In the genomic region with DNA sequence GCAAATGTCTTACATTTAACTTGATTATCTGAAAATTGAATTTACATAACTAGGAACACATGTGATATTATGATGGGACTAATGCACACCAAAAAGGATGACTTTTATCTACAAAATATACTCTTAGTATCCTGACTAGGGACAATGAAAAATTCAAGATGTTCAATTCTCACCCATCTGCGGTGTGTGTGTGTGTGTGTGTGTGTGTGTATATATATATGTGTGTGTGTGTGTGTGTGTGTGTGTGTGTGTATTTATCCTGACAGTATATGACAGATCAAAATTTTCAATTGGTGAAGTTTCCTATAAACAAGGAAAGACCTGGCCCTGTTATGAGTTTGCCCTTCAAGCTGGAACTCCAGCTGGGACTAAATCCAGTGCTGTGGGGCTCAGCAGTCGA, we compare ENCODE assay signal across 22 cellular contexts. TPM values are rescaled to one million over a fixed set of nuclear protein-coding genes. Genes with fewer than 3 reads are reported as not detected.
DNase-seq lines count a peak whose midpoint lies in the region; ATAC-seq, FAIRE-seq and TF ChIP-seq lines count a peak whose summit lies in the region.
"Had no signal": no experiment of that assay in that cellular context is flagged by ENCODE, and none has a peak within 500 bp of the region (broad histone marks: within the 10 kb centered on the region; RNA-seq: fewer than 3 reads in every experiment).

No MANE protein-coding gene starts in this region.

- DNase-seq in A549 (ENCODE audit: low read depth in 1 of 2, low spot score in 1 of 2) (no peak), IMR-90 (no peak), mammary epithelial cell (no peak), left lung (no peak), NCI-H345 treated with DMSO at 0.1 percent for 48 hours (lab: John Stamatoyannopoulos, UW; ENCODE audit: unreplicated experiment) (no peak), small intestine (no peak)
- DNase-seq in activated CD8-positive, alpha-beta memory T cell treated with anti-CD3 and anti-CD28 coated beads, Interleukin-2, amount 50 U/mL, for 4 hours: no peak
- DNase-seq: activated CD4-positive, alpha-beta T cell treated with anti-CD3 and anti-CD28 coated beads, Interleukin-2, amount 10 ng/mL, durations not matched to agents 24 days and 14 days; activated naive CD4-positive, alpha-beta T cell treated with Interleukin-2 at 50 U/mL for 16 hours; activated T-cell treated with anti-CD3 and anti-CD28 coated beads, Interleukin-2, amount 50 U/mL, for 4 hours; NCI-H1436; NCI-H2081 treated with DMSO at 0.1 percent for 48 hours; NCI-H345; NCI-H748 treated with DMSO at 0.1 percent for 48 hours; stimulated activated naive CD8-positive, alpha-beta T cell treated with anti-CD3 and anti-CD28 coated beads, Interleukin-15, amount 100 ng/mL, for 72 hours had no signal

- H3K9me1 ChIP-seq in IMR-90 (ENCODE audit: insufficient read depth, low read length): 0 out of 2 replicates have a peak, but pooled peaks cover 2% of the 10 kb centered on the region

- H3K36me3 Mint-ChIP-seq in nephron (ENCODE audit: low read depth): no peaks in the 10 kb centered on the region
- H3K36me3 Mint-ChIP-seq: brain had no signal

- TF ChIP-seq EP300 in A549 (IDR thresholded peaks at IDR 0.05): no peak

- no peak overlapping the region for H2AK5ac ChIP-seq in IMR-90 (ENCODE audit: low read depth, low read length)

- no peak for TF ChIP-seq CTCF in A549 (IDR thresholded peaks at IDR 0.05)
- no peak for TF ChIP-seq CTCF in IMR-90 (conservative IDR thresholded peaks at IDR 0.05; ENCODE audit: low read depth, low read length)
- no peak for TF ChIP-seq CTCF in mammary epithelial cell (conservative IDR thresholded peaks at IDR 0.05 in 1 of 2, IDR thresholded peaks at IDR 0.05 in 1 of 2; ENCODE audit: extremely low read depth in 1 of 2, insufficient read depth in 1 of 2, low read depth in 1 of 2, low read length in 2 of 2)
- TF ChIP-seq CTCF in nephron (IDR thresholded peaks at IDR 0.05; ENCODE audit: unreplicated experiment in 3 of 3): no peak
- no peak for TF ChIP-seq CTCF in left lung (IDR thresholded peaks at IDR 0.05)

- no peak overlapping the region for H4K91ac ChIP-seq in IMR-90 (ENCODE audit: insufficient read depth, low read depth, low read length)

- no peak overlapping the region for H4K5ac ChIP-seq in IMR-90 (ENCODE audit: low read depth, low read length)

- H3K9me3 Mint-ChIP-seq in nephron: no peaks in the 10 kb centered on the region
- H3K9me3 Mint-ChIP-seq: activated CD4-positive, alpha-beta T cell treated with anti-CD3 and anti-CD28 coated beads, Interleukin-2, amount 10 ng/mL, durations not matched to agents 24 days and 14 days; activated T-cell treated with anti-CD3 and anti-CD28 coated beads, Interleukin-2, amount 50 U/mL, for 4 hours; brain; stimulated activated naive CD8-positive, alpha-beta T cell treated with anti-CD3 and anti-CD28 coated beads, Interleukin-15, amount 100 ng/mL, for 72 hours had no signal

- H3K27ac Mint-ChIP-seq in nephron: peak overlapping the region; percentile 90 to 98 (median 95)
- H3K27ac Mint-ChIP-seq: activated CD4-positive, alpha-beta T cell treated with anti-CD3 and anti-CD28 coated beads, Interleukin-2, amount 10 ng/mL, durations not matched to agents 24 days and 14 days; stimulated activated naive CD8-positive, alpha-beta T cell treated with anti-CD3 and anti-CD28 coated beads, Interleukin-15, amount 100 ng/mL, for 72 hours had no signal

- POLR2A ChIA-PET in A549 (lab: Yijun Ruan, JAX) (interaction anchor here (1.0 to 4.6 kb wide), 4 partner anchors 22 to 173 kb away, joined by 3 to 24 read pairs (median 5); a partner anchor contains a TSS), IMR-90 (lab: Charles Lee; ENCODE audit: unreplicated experiment) (no interaction called here)

- no peak overlapping the region for H3K4ac ChIP-seq in IMR-90 (ENCODE audit: low read depth, low read length)

- ATAC-seq in A549: no peak
- no peak; the same call in 1 of the 2 replicates for ATAC-seq in IMR-90 (ENCODE audit: low read depth)
- ATAC-seq in left lung: no peak
- ATAC-seq: activated T-cell treated with anti-CD3 and anti-CD28 coated beads, Interleukin-2, amount 50 U/mL, for 4 hours; stimulated activated naive CD8-positive, alpha-beta T cell treated with anti-CD3 and anti-CD28 coated beads, Interleukin-15, amount 100 ng/mL, for 72 hours had no signal

- H3K4me3 Mint-ChIP-seq in nephron: no peak overlapping the region
- H3K4me3 Mint-ChIP-seq: activated CD4-positive, alpha-beta T cell treated with anti-CD3 and anti-CD28 coated beads, Interleukin-2, amount 10 ng/mL, durations not matched to agents 24 days and 14 days; activated T-cell treated with anti-CD3 and anti-CD28 coated beads, Interleukin-2, amount 50 U/mL, for 4 hours; brain; stimulated activated naive CD8-positive, alpha-beta T cell treated with anti-CD3 and anti-CD28 coated beads, Interleukin-15, amount 100 ng/mL, for 72 hours had no signal

- peaks cover 55% of the 10 kb centered on the region for H3K4me1 ChIP-seq in A549
- peaks cover 7% of the 10 kb centered on the region for H3K4me1 ChIP-seq in IMR-90 (ENCODE audit: control insufficient read depth, insufficient read depth, low read length)
- peaks cover 56% of the 10 kb centered on the region for H3K4me1 ChIP-seq in mammary epithelial cell (ENCODE audit: insufficient read depth, low read length)
- H3K4me1 ChIP-seq in left lung: peaks cover 0 to 5% of the 10 kb centered on the region in 2 donors
- H3K4me1 ChIP-seq in small intestine (ENCODE audit: control insufficient read depth in 2 of 2, insufficient read depth in 1 of 2, low read depth in 1 of 2, low read length in 1 of 2): no peaks in the 10 kb centered on the region

- H3K4me3 ChIP-seq in A549: no peak overlapping the region
- no peak overlapping the region for H3K4me3 ChIP-seq in IMR-90 (ENCODE audit: insufficient read depth, low read depth, low read length)
- no peak overlapping the region for H3K4me3 ChIP-seq in mammary epithelial cell (replicated peaks in 1 of 3; ENCODE audit: insufficient read depth in 1 of 3, low read depth in 2 of 3, low read length in 3 of 3)
- H3K4me3 ChIP-seq in left lung: no peak overlapping the region
- no peak overlapping the region for H3K4me3 ChIP-seq in small intestine (ENCODE audit: low read depth in 1 of 2, low read length in 2 of 2)

- H3K9ac ChIP-seq in IMR-90 (ENCODE audit: low read depth, low read length) (no peak overlapping the region), mammary epithelial cell (ENCODE audit: insufficient read depth, low read length) (peak overlapping the region; percentile 83)

- 79% methylated on average over 2 of the region's 2 CpGs for WGBS in A549 (ENCODE audit: missing lambda C conversion rate)
- no CpG with 5 or more reads among the region's 2 CpGs for WGBS in IMR-90 (ENCODE audit: extremely low coverage in 2 of 2, insufficient read length in 1 of 2), 2 experiments
- WGBS in mammary epithelial cell (ENCODE audit: low coverage, missing lambda C conversion rate): 50% methylated on average over 2 of the region's 2 CpGs
- 75 to 90% (median 85%) methylated on average over 2 of the region's 2 CpGs for WGBS in small intestine, 3 donors

- peak overlapping the region; percentile 48 for H2BK5ac ChIP-seq in IMR-90 (ENCODE audit: low read depth, low read length, poor library complexity, severe bottlenecking)

- H2AFZ ChIP-seq in IMR-90 (replicated peaks; ENCODE audit: low read length, poor library complexity): no peak overlapping the region
- H2AFZ ChIP-seq in mammary epithelial cell (ENCODE audit: low read depth, low read length): no peak overlapping the region

- no peak overlapping the region for H2BK20ac ChIP-seq in IMR-90 (ENCODE audit: low read depth, low read length)

- dilution Hi-C loops in IMR-90 (cut with HindIII; ENCODE audit: low sequenced_read_pairs, unreplicated experiment): no loop called here
- dilution Hi-C loops in mammary epithelial cell (cut with HindIII; ENCODE audit: low sequenced_read_pairs): loop anchor here (5.0 kb wide), 2 partner anchors 59 to 81 kb away; no protein-coding TSS in a partner anchor

- no peak for TF ChIP-seq RAD21 in A549 (conservative IDR thresholded peaks at IDR 0.05 in 1 of 2, IDR thresholded peaks at IDR 0.05 in 1 of 2)
- TF ChIP-seq RAD21 in IMR-90 (IDR thresholded peaks at IDR 0.05; ENCODE audit: low read length): no peak

- H3K9me3 ChIP-seq in A549 (no peaks in the 10 kb centered on the region), IMR-90 (ENCODE audit: control insufficient read depth, insufficient read depth, low read length) (no peaks in the 10 kb centered on the region), mammary epithelial cell (replicated peaks; ENCODE audit: insufficient read depth, low read length) (no peaks in the 10 kb centered on the region), left lung (no peaks in the 10 kb centered on the region), small intestine (ENCODE audit: control insufficient read depth, low read depth) (no peaks in the 10 kb centered on the region)

- H3K18ac ChIP-seq in IMR-90 (ENCODE audit: low read depth, low read length): no peak overlapping the region

- in situ Hi-C loops in IMR-90 (cut with MboI; ENCODE audit: low sequenced_read_pairs): no loop called here
- in situ Hi-C loops in mammary epithelial cell (cut with MboI; ENCODE audit: low sequenced_read_pairs in 2 of 2): no loop called here

- H3K79me2 ChIP-seq in mammary epithelial cell (ENCODE audit: insufficient read depth, low read length): no peaks in the 10 kb centered on the region

- H3K36me3 ChIP-seq in IMR-90 (ENCODE audit: control insufficient read depth, insufficient read depth, low read length) (no peaks in the 10 kb centered on the region), mammary epithelial cell (ENCODE audit: insufficient read depth, low read length) (no peaks in the 10 kb centered on the region), left lung (no peaks in the 10 kb centered on the region), small intestine (ENCODE audit: control insufficient read depth in 2 of 2, insufficient read depth in 2 of 2, low read length in 2 of 2) (no peaks in the 10 kb centered on the region)

- peaks cover 33% of the 10 kb centered on the region for H3K4me1 Mint-ChIP-seq in nephron
- H3K4me1 Mint-ChIP-seq: activated CD4-positive, alpha-beta T cell treated with anti-CD3 and anti-CD28 coated beads, Interleukin-2, amount 10 ng/mL, durations not matched to agents 24 days and 14 days had no signal

- H3K4me2 ChIP-seq in A549 (peak overlapping the region; percentile 72), IMR-90 (ENCODE audit: low read depth, low read length) (no peak overlapping the region), mammary epithelial cell (ENCODE audit: insufficient read depth, low read depth, low read length) (peak overlapping the region; percentile 57)

- H3K27me3 Mint-ChIP-seq in nephron (ENCODE audit: low read depth): no peaks in the 10 kb centered on the region
- H3K27me3 Mint-ChIP-seq: B cell had no signal

- CTCF ChIA-PET in A549 (lab: Yijun Ruan, JAX): interaction anchor here (0.9 to 3.6 kb wide), 5 partner anchors 37 to 105 kb away, joined by 3 to 12 read pairs (median 6); a partner anchor contains a TSS
- CTCF ChIA-PET in IMR-90 (lab: Yijun Ruan, JAX): interaction anchor here (0.6 to 1.3 kb wide), 2 partner anchors 8 to 278 kb away, joined by 3 to 6 read pairs; no protein-coding TSS in a partner anchor
- CTCF ChIA-PET in mammary epithelial cell (lab: Charles Lee; ENCODE audit: low non-redundant PET): interaction anchor here (0.6 kb wide), 1 partner anchor 214 kb away, joined by 3 read pairs; no protein-coding TSS in a partner anchor

- no peak overlapping the region for H4K8ac ChIP-seq in IMR-90 (ENCODE audit: low read depth in 2 of 2, low read length in 2 of 2)

- H3K79me1 ChIP-seq in IMR-90 (ENCODE audit: low read depth in 1 of 2, low read length in 2 of 2): no peaks in the 10 kb centered on the region

- no peak for FAIRE-seq in A549 (lab: Jason Lieb, UNC)
- FAIRE-seq in small intestine (lab: Jason Lieb, UNC): no peak
- FAIRE-seq: A204.1, endothelial cell of umbilical vein, G401.6, HTR-8/SVneo had no signal

- no peak overlapping the region for H3K56ac ChIP-seq in IMR-90 (ENCODE audit: extremely low read depth, insufficient read depth, low read length)

- H3K27me3 ChIP-seq in IMR-90 (ENCODE audit: control insufficient read depth, insufficient read depth, low read length) (peaks cover 2% of the 10 kb centered on the region; the same call in 1 of the 2 replicates), mammary epithelial cell (ENCODE audit: insufficient read depth, low read length) (no peaks in the 10 kb centered on the region), left lung (no peaks in the 10 kb centered on the region), small intestine (ENCODE audit: control insufficient read depth in 2 of 2, insufficient read depth in 2 of 2, low read length in 2 of 2) (no peaks in the 10 kb centered on the region)

- BruUV-seq in IMR-90 (replicated peaks; lab: Mats Ljungman, UMichigan): no TSS peak
- no TSS peak for BruUV-seq in mammary epithelial cell (replicated peaks; lab: Mats Ljungman, UMichigan)

- no peak overlapping the region for H3K23ac ChIP-seq in IMR-90 (ENCODE audit: low read depth, low read length)

- TF ChIP-seq POLR2A in A549 (IDR thresholded peaks at IDR 0.05; ENCODE audit: low read length) (no peak), IMR-90 (IDR thresholded peaks at IDR 0.05; ENCODE audit: low read depth, low read length) (no peak)

- H3K27ac ChIP-seq in A549: peak overlapping the region; percentile 85 to 90
- H3K27ac ChIP-seq in IMR-90 (ENCODE audit: insufficient read depth, low read length): no peak overlapping the region
- H3K27ac ChIP-seq in mammary epithelial cell (ENCODE audit: insufficient read depth, low read depth, low read length): peak overlapping the region; percentile 95
- no peak overlapping the region for H3K27ac ChIP-seq in left lung
- H3K27ac ChIP-seq in small intestine (ENCODE audit: low read depth in 1 of 2, low read length in 1 of 2): no peak overlapping the region

- intact Hi-C loops in IMR-90 (cut with micrococcal nuclease) (no loop called here), mammary epithelial cell (cut with micrococcal nuclease) (loop anchor here (2.0 to 5.0 kb wide), 2 partner anchors 61 to 86 kb away; no protein-coding TSS in a partner anchor), left lung (cut with DNase I) (no loop called here)

- H2BK15ac ChIP-seq in IMR-90 (ENCODE audit: low read depth, low read length): no peak overlapping the region

- H2AK9ac ChIP-seq in IMR-90 (replicated peaks; ENCODE audit: low read depth, low read length, poor library complexity): no peak overlapping the region

- no peaks in the 10 kb centered on the region for H4K20me1 ChIP-seq in IMR-90 (ENCODE audit: insufficient read depth, low read length)
- no peaks in the 10 kb centered on the region for H4K20me1 ChIP-seq in mammary epithelial cell (ENCODE audit: insufficient read depth, low read length)

- no peak overlapping the region for H2BK120ac ChIP-seq in IMR-90 (ENCODE audit: low read depth, low read length)

- H3K14ac ChIP-seq in IMR-90 (replicated peaks; ENCODE audit: low read depth, low read length): no peak overlapping the region

RNA-seq across cellular contexts. Expression of a gene that starts 40.3 kb away (rescaled TPM):
- polyA plus RNA-seq in A549 (2011; rRNA removed) (161 and 165 TPM in 2 replicates), A549 (2017; fragmentation: RNase III; extraction: RNeasy Plus Mini Kit Qiagen cat#74134 plus additional on column Dnase treatment) (65.1 to 77.9 TPM (median 72.3 TPM) in 3 replicates), IMR-90 (2012; rRNA removed) (14.5 and 15.0 TPM in 2 replicates), mammary epithelial cell (85.8 TPM), small intestine (10 to 100 TPM in 1 of 3 donors, 1 to 10 TPM in 2; 2.7 to 12.4 (median 4.1) TPM)
- polyA plus RNA-seq in A549 (2012; cell fraction: cytosol; rRNA removed): 35.2 and 44.0 TPM in 2 replicates
- 33.9 and 45.5 TPM in 2 replicates for polyA plus RNA-seq in A549 (2012; cell fraction: nucleus; rRNA removed)
- 417 and 431 TPM in 2 replicates for polyA minus RNA-seq in A549 (2011; rRNA and poly(A)+ RNA removed)
- total RNA-seq in IMR-90 (2012; rRNA removed) (68.0 and 84.6 TPM in 2 replicates), mammary epithelial cell (100 to 1,000 TPM; 112 to 179 TPM), left lung (10 to 100 TPM; 70.0 to 89.3 TPM)
- 7.0 and 7.9 TPM in 2 replicates for polyA plus RNA-seq in IMR-90 (2012; cell fraction: cytosol; rRNA removed)
- 3.0 and 10.6 TPM in 2 replicates for polyA plus RNA-seq in IMR-90 (2012; cell fraction: nucleus; rRNA removed; ENCODE audit: low replicate concordance)
- polyA minus RNA-seq in mammary epithelial cell: 157 TPM

Comparison
In these comparisons a context has a peak if more than half of its experiments do, and no peak if none do; other contexts are left out.
1. H3K27ac ChIP-seq: peak in A549 (2 of 2) and mammary epithelial cell (single experiment); none in IMR-90 (single experiment), left lung (0 of 2) and small intestine (0 of 2).